ENCODE assay signal across 1 cellular context in genomic region chr5:10502578-10502977, GRCh38.
TF ChIP-seq lines count a peak whose summit lies in the region.

No MANE protein-coding gene starts in this region.

TF ChIP-seq in H1, 55 proteins besides CTCF, POLR2A, EP300 and RAD21 (continued from another document):
- TF ChIP-seq, protein P1, sequence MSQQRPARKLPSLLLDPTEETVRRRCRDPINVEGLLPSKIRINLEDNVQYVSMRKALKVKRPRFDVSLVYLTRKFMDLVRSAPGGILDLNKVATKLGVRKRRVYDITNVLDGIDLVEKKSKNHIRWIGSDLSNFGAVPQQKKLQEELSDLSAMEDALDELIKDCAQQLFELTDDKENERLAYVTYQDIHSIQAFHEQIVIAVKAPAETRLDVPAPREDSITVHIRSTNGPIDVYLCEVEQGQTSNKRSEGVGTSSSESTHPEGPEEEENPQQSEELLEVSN (IDR thresholded peaks at IDR 0.05), result no peak
